Comparison of ENCODE assay signal across 13 cellular contexts in genomic region chr2:24831736-24832421, GRCh38. TPM values are rescaled to one million over a fixed set of nuclear protein-coding genes. Genes with fewer than 3 reads are reported as not detected.
DNase-seq lines count a peak whose midpoint lies in the region; ATAC-seq and TF ChIP-seq lines count a peak whose summit lies in the region.
"Had no signal": no experiment of that assay in that cellular context is flagged by ENCODE, and none has a peak within 500 bp of the region (broad histone marks: within the 10 kb centered on the region; RNA-seq: fewer than 3 reads in every experiment).

No MANE protein-coding gene starts in this region.

- no peak overlapping the region for H3K4me3 Mint-ChIP-seq in naive thymus-derived CD8-positive, alpha-beta T cell

- intact Hi-C loops in head of caudate nucleus (cut with DNase I): no loop called here

- peak; percentile 90 for DNase-seq in Ammon's horn (ENCODE audit: low spot score)
- DNase-seq in LNCaP clone FGC (ENCODE audit: low read depth): peak; percentile 36
- DNase-seq in head of caudate nucleus: peak; percentile 72 to 95 (median 86)
- DNase-seq in nucleus accumbens (lab: John Stamatoyannopoulos, UW): peak in 53 of 56 donors; percentile 24 to 94 (median 77)
- no peak for DNase-seq in naive thymus-derived CD8-positive, alpha-beta T cell
- DNase-seq in COLO829 (ENCODE audit: low spot score): no peak
- no peak for DNase-seq in NCI-H1092 treated with DMSO at 0.1 percent for 48 hours (lab: John Stamatoyannopoulos, UW)
- DNase-seq in KG1 (lab: John Stamatoyannopoulos, UW): no peak
- DNase-seq: activated T-cell treated with anti-CD3 and anti-CD28 coated beads, Interleukin-2, amount 50 U/mL, for 48 hours; brain microvascular endothelial cell; NCI-H446 treated with DMSO at 0.1 percent for 48 hours had no signal

- no peaks in the 10 kb centered on the region for H3K9me3 Mint-ChIP-seq in naive thymus-derived CD8-positive, alpha-beta T cell

- no peaks in the 10 kb centered on the region for H3K27me3 Mint-ChIP-seq in naive thymus-derived CD8-positive, alpha-beta T cell

- no peak for ATAC-seq in naive thymus-derived CD8-positive, alpha-beta T cell

- no peak overlapping the region for H3K4me3 ChIP-seq in LNCaP clone FGC (ENCODE audit: low read depth, low read length)
- H3K4me3 ChIP-seq: esophagus muscularis mucosa, tibial artery had no signal

- POLR2A ChIA-PET in naive thymus-derived CD8-positive, alpha-beta T cell (lab: Charles Lee): no interaction called here

- peaks cover 0 to 7% (median 4%) of the 10 kb centered on the region in 4 donors for H3K4me1 Mint-ChIP-seq in naive thymus-derived CD8-positive, alpha-beta T cell

- peaks cover 0 to 27% (median 7%) of the 10 kb centered on the region in 3 donors for H3K36me3 Mint-ChIP-seq in naive thymus-derived CD8-positive, alpha-beta T cell

- peak overlapping the region in 2 of 10 donors; percentile 20 to 47 for H3K27ac Mint-ChIP-seq in naive thymus-derived CD8-positive, alpha-beta T cell

- TF ChIP-seq CTCF in LNCaP clone FGC (IDR thresholded peaks at IDR 0.05; ENCODE audit: control insufficient read depth, extremely low read depth, insufficient read depth): no peak

RNA-seq across cellular contexts. Expression of gene CENPO, which starts 38.7 kb away (rescaled TPM):
- 1 to 10 TPM; 5.8 to 7.1 TPM for total RNA-seq in naive thymus-derived CD8-positive, alpha-beta T cell
- 1 to 10 TPM; 1.2 to 4.1 (median 1.8) TPM for polyA plus RNA-seq in naive thymus-derived CD8-positive, alpha-beta T cell

RNA-seq across cellular contexts. Expression of gene PTRHD1, which starts 38.7 kb away (rescaled TPM):
- 10 to 100 TPM; 11.3 to 12.1 TPM for total RNA-seq in naive thymus-derived CD8-positive, alpha-beta T cell
- polyA plus RNA-seq in naive thymus-derived CD8-positive, alpha-beta T cell: 10 to 100 TPM; 39.1 to 66.9 (median 54.9) TPM

Comparison
In these comparisons a context has a peak if more than half of its experiments do, and no peak if none do; other contexts are left out.
1. DNase-seq: peak in Ammon's horn (single experiment), LNCaP clone FGC (single experiment), head of caudate nucleus (42 of 42) and nucleus accumbens (53 of 56); none in naive thymus-derived CD8-positive, alpha-beta T cell (0 of 10), COLO829 (single experiment), NCI-H1092 treated with DMSO at 0.1 percent for 48 hours (single experiment) and KG1 (single experiment).